18 cellular contexts compared by ENCODE assay signal in genomic region chr7:219581-220150, GRCh38. TPM values are rescaled to one million over a fixed set of nuclear protein-coding genes. Genes with fewer than 3 reads are reported as not detected.
DNase-seq lines count a peak whose midpoint lies in the region; ATAC-seq and TF ChIP-seq lines count a peak whose summit lies in the region.
"Had no signal": no experiment of that assay in that cellular context is flagged by ENCODE, and none has a peak within 500 bp of the region (broad histone marks: within the 10 kb centered on the region; RNA-seq: fewer than 3 reads in every experiment).

No MANE protein-coding gene starts in this region.

- ATAC-seq in lower lobe of right lung: peak; percentile 63 to 65
- no peak for ATAC-seq in GM19452 (IDR thresholded peaks at IDR 0.05; ENCODE audit: unreplicated experiment)
- ATAC-seq: naive thymus-derived CD8-positive, alpha-beta T cell had no signal

- H3K4me1 ChIP-seq in NT2/D1 (ENCODE audit: insufficient read depth, insufficient read length) (peaks cover 18% of the 10 kb centered on the region), lower lobe of right lung (peaks cover 16% of the 10 kb centered on the region), tibial nerve (peaks cover 0 to 60% (median 28%) of the 10 kb centered on the region in 4 donors)

- 27 to 55% methylated on average over 9 of the region's 9 CpGs for WGBS in tibial nerve, 2 donors

- H3K27me3 ChIP-seq in NT2/D1 (ENCODE audit: insufficient read depth, insufficient read length) (no peaks in the 10 kb centered on the region), lower lobe of right lung (ENCODE audit: low read depth) (no peaks in the 10 kb centered on the region), tibial nerve (no peaks in the 10 kb centered on the region)

- POLR2A ChIA-PET in HEK293T (lab: Yijun Ruan, JAX): no interaction called here

- DNase-seq in NT2/D1 (ENCODE audit: low read depth, low spot score): no peak
- peak; percentile 34 for DNase-seq in fibroblast of the aortic adventitia (ENCODE audit: low read depth)
- peak; percentile 68 for DNase-seq in lower lobe of right lung
- peak in 1 of 2 donors; percentile 59 for DNase-seq in tibial nerve (ENCODE audit: low spot score in 2 of 2)
- DNase-seq in HEK293T (ENCODE audit: extremely low spot score): no peak
- DNase-seq in cerebellar nuclear complex (lab: John Stamatoyannopoulos, UW): no peak
- DNase-seq: activated CD4-positive, alpha-beta T cell treated with anti-CD3 and anti-CD28 coated beads, Interleukin-2, amount 50 U/mL, for 1 hour; activated naive CD8-positive, alpha-beta T cell treated with anti-CD3 and anti-CD28 coated beads, Interleukin-2, amount 10 ng/mL, durations not matched to agents 7 days and 5 days; activated T-cell treated with anti-CD3 and anti-CD28 coated beads, Interleukin-2, amount 50 U/mL, for 24 hours; cortex of kidney; Kasumi-1; naive thymus-derived CD8-positive, alpha-beta T cell; NCI-H1436; NCI-H446 treated with DMSO at 0.1 percent for 48 hours; stimulated activated CD4-positive, alpha-beta T cell treated with anti-CD3 and anti-CD28 coated beads, Interleukin-4, amount 100 ng/mL, for 1 hour had no signal

- peak overlapping the region; percentile 36 for H3K27ac ChIP-seq in lower lobe of right lung
- peak overlapping the region; percentile 26 to 83 (median 76) for H3K27ac ChIP-seq in tibial nerve
- H3K27ac ChIP-seq: epithelial cell of prostate had no signal

- no peak for TF ChIP-seq POLR2A in tibial nerve (IDR thresholded peaks at IDR 0.05)

- H3K9me3 ChIP-seq in NT2/D1 (ENCODE audit: insufficient read depth, low read length) (no peaks in the 10 kb centered on the region), lower lobe of right lung (no peaks in the 10 kb centered on the region), tibial nerve (no peaks in the 10 kb centered on the region)
- H3K9me3 ChIP-seq: SK-N-SH had no signal

- CTCF ChIA-PET in HEK293T (lab: Yijun Ruan, JAX): interaction anchor here (0.5 kb wide), 1 partner anchor 866 kb away, joined by 3 read pairs; no protein-coding TSS in a partner anchor

- peak in 1 of 2 donors; percentile 69 for TF ChIP-seq EP300 in tibial nerve (IDR thresholded peaks at IDR 0.05)

- intact Hi-C loops in lower lobe of right lung (cut with DNase I): no loop called here

- no peak for TF ChIP-seq CTCF in fibroblast of the aortic adventitia (IDR thresholded peaks at IDR 0.05; ENCODE audit: insufficient read depth, low read length)
- TF ChIP-seq CTCF in lower lobe of right lung (IDR thresholded peaks at IDR 0.05): no peak
- TF ChIP-seq CTCF in tibial nerve (IDR thresholded peaks at IDR 0.05): no peak

- H3K4me3 ChIP-seq in NT2/D1 (ENCODE audit: insufficient read length, low read depth) (no peak overlapping the region), fibroblast of the aortic adventitia (ENCODE audit: low read depth, low read length) (no peak overlapping the region), lower lobe of right lung (no peak overlapping the region), tibial nerve (no peak overlapping the region)

- peak overlapping the region; percentile 21 for H3K9ac ChIP-seq in NT2/D1 (ENCODE audit: insufficient read length, low read depth)
- H3K9ac ChIP-seq: SK-N-SH had no signal

- peaks cover 16% of the 10 kb centered on the region for H3K36me3 ChIP-seq in NT2/D1 (ENCODE audit: insufficient read depth, insufficient read length, low read length)
- H3K36me3 ChIP-seq in lower lobe of right lung: peaks cover 12% of the 10 kb centered on the region
- H3K36me3 ChIP-seq in tibial nerve: peaks cover 0 to 38% (median 0%) of the 10 kb centered on the region in 3 donors

TF ChIP-seq in HEK293T, 16 proteins besides CTCF, POLR2A, EP300 and RAD21:
- TF ChIP-seq FOXM1 (IDR thresholded peaks at IDR 0.05; ENCODE audit: borderline replicate concordance) (no peak), SUZ12 (IDR thresholded peaks at IDR 0.05) (no peak)

RNA-seq across cellular contexts. Expression of gene FAM20C, which starts 27.3 kb away (rescaled TPM):
- total RNA-seq in fibroblast of the aortic adventitia (ENCODE audit: low replicate concordance) (18.2 and 55.5 TPM in 2 replicates), lower lobe of right lung (42.9 TPM), tibial nerve (100 to 1,000 TPM in 1 of 4 donors, 10 to 100 TPM in 3; 43.0 to 112 (median 44.0) TPM)

Comparison
In these comparisons a context has a peak if more than half of its experiments do, and no peak if none do; other contexts are left out.
1. DNase-seq: peak in fibroblast of the aortic adventitia (single experiment) and lower lobe of right lung (single experiment); none in NT2/D1 (single experiment), HEK293T (single experiment) and cerebellar nuclear complex (0 of 2).